In genomic region chr7:150979706-150980390, GRCh38 we compare ENCODE assay signal across 16 cellular contexts. TPM values are rescaled to one million over a fixed set of nuclear protein-coding genes. Genes with fewer than 3 reads are reported as not detected.
DNase-seq lines count a peak whose midpoint lies in the region; ATAC-seq and TF ChIP-seq lines count a peak whose summit lies in the region.
"Had no signal": no experiment of that assay in that cellular context is flagged by ENCODE, and none has a peak within 500 bp of the region (broad histone marks: within the 10 kb centered on the region; RNA-seq: fewer than 3 reads in every experiment).

No MANE protein-coding gene starts in this region.

- peaks cover 0 to 48% (median 16%) of the 10 kb centered on the region in 11 experiments; a peak in 15 of 22 replicates for H4K20me1 ChIP-seq in BLaER1 treated with 17β-estradiol and CSF1 and Interleukin-3, amounts not matched to agents 10 nM and 100 nM
- H4K20me1 ChIP-seq in neural progenitor cell (ENCODE audit: low read depth), result peaks cover 23% of the 10 kb centered on the region

- H3K4me1 ChIP-seq in BLaER1 treated with 17β-estradiol and CSF1 and Interleukin-3, amounts not matched to agents 10 nM and 100 nM, result peaks cover 17 to 53% (median 41%) of the 10 kb centered on the region in 10 experiments
- H3K4me1 ChIP-seq in heart left ventricle (peaks cover 0 to 43% (median 19%) of the 10 kb centered on the region in 12 donors), neural progenitor cell (peaks cover 42% of the 10 kb centered on the region)
- H3K4me1 ChIP-seq: colonic mucosa had no signal

- H2AFZ ChIP-seq in neural progenitor cell (replicated peaks), result no peak overlapping the region

- peak overlapping the region in 10 of 11 experiments; percentile 91 to 99 (median 98); a peak in 18 of 22 replicates for H3K4me2 ChIP-seq in BLaER1 treated with 17β-estradiol and CSF1 and Interleukin-3, amounts not matched to agents 10 nM and 100 nM
- H3K4me2 ChIP-seq in neural progenitor cell, result peak overlapping the region; percentile 81

- no peaks in the 10 kb centered on the region for H3K9me3 Mint-ChIP-seq in neural progenitor cell
- no peaks in the 10 kb centered on the region for H3K9me3 Mint-ChIP-seq in activated CD8-positive, alpha-beta T cell treated with anti-CD3 and anti-CD28 coated beads for 36 hours
- H3K9me3 Mint-ChIP-seq: activated naive CD4-positive, alpha-beta T cell treated with anti-CD3 and anti-CD28 coated beads, Interleukin-2, amount 10 ng/mL, durations not matched to agents 7 days and 5 days; T-cell had no signal

- no peaks in the 10 kb centered on the region for H3K9me3 ChIP-seq in BLaER1 treated with 17β-estradiol and CSF1 and Interleukin-3, amounts not matched to agents 10 nM and 100 nM (replicated peaks in 1 of 11)
- H3K9me3 ChIP-seq in heart left ventricle (no peaks in the 10 kb centered on the region), neural progenitor cell (ENCODE audit: low read depth) (no peaks in the 10 kb centered on the region)
- H3K9me3 ChIP-seq: colonic mucosa, right lobe of liver, upper lobe of left lung had no signal

- no peaks in the 10 kb centered on the region for H3K79me2 ChIP-seq in neural progenitor cell (ENCODE audit: low read depth)

- peaks cover 37% of the 10 kb centered on the region for H3K4me1 Mint-ChIP-seq in neural progenitor cell
- peaks cover 22% of the 10 kb centered on the region for H3K4me1 Mint-ChIP-seq in activated CD8-positive, alpha-beta T cell treated with anti-CD3 and anti-CD28 coated beads for 36 hours (ENCODE audit: low read depth)

- WGBS in heart left ventricle, 4 donors, result 37 to 45% (median 40%) methylated on average over 5 to 7 of the region's 7 CpGs

- no peaks in the 10 kb centered on the region for H3K36me3 Mint-ChIP-seq in neural progenitor cell
- no peaks in the 10 kb centered on the region for H3K36me3 Mint-ChIP-seq in activated CD8-positive, alpha-beta T cell treated with anti-CD3 and anti-CD28 coated beads for 36 hours (ENCODE audit: low read depth)
- H3K36me3 Mint-ChIP-seq: T-cell had no signal

- H3K27ac Mint-ChIP-seq in neural progenitor cell, result no peak overlapping the region
- no peak overlapping the region for H3K27ac Mint-ChIP-seq in activated CD8-positive, alpha-beta T cell treated with anti-CD3 and anti-CD28 coated beads for 36 hours
- H3K27ac Mint-ChIP-seq: activated naive CD4-positive, alpha-beta T cell treated with anti-CD3 and anti-CD28 coated beads, Interleukin-2, amount 10 ng/mL, durations not matched to agents 7 days and 5 days; T-cell had no signal

- POLR2A ChIA-PET in activated CD8-positive, alpha-beta T cell treated with anti-CD3 and anti-CD28 coated beads for 36 hours (lab: Charles Lee), result interaction anchor here (1.1 kb wide), 2 partner anchors 15 to 32 kb away, joined by 3 to 4 read pairs; no protein-coding TSS in a partner anchor

- H3K9ac ChIP-seq in BLaER1 treated with 17β-estradiol and CSF1 and Interleukin-3, amounts not matched to agents 10 nM and 100 nM, result no peak overlapping the region
- no peak overlapping the region for H3K9ac ChIP-seq in neural progenitor cell

- ATAC-seq in heart left ventricle (no peak), GM21390 (IDR thresholded peaks at IDR 0.05; ENCODE audit: unreplicated experiment) (no peak), HG03378 (IDR thresholded peaks at IDR 0.05; ENCODE audit: unreplicated experiment) (no peak)
- ATAC-seq in activated CD8-positive, alpha-beta T cell treated with anti-CD3 and anti-CD28 coated beads for 36 hours, result no peak

- peaks cover 36% of the 10 kb centered on the region for H3F3A ChIP-seq in neural progenitor cell (ENCODE audit: low read depth)

- H3K4me3 ChIP-seq in BLaER1 treated with 17β-estradiol and CSF1 and Interleukin-3, amounts not matched to agents 10 nM and 100 nM, result no peak overlapping the region; a peak in 1 of 20 replicates
- H3K4me3 ChIP-seq in heart left ventricle (no peak overlapping the region), neural progenitor cell (peak overlapping the region; percentile 47)
- H3K4me3 ChIP-seq: colonic mucosa, right lobe of liver had no signal

- peaks cover 28 to 82% (median 52%) of the 10 kb centered on the region in 11 experiments; a peak in 21 of 22 replicates for H3K27me3 ChIP-seq in BLaER1 treated with 17β-estradiol and CSF1 and Interleukin-3, amounts not matched to agents 10 nM and 100 nM
- H3K27me3 ChIP-seq in heart left ventricle (peaks cover 5 to 69% (median 13%) of the 10 kb centered on the region in 9 donors), neural progenitor cell (peaks cover 65% of the 10 kb centered on the region)

- DNase-seq in NCI-H69 (lab: John Stamatoyannopoulos, UW), result peak; percentile 41
- peak in 2 of 5 donors; percentile 32 to 55 for DNase-seq in heart left ventricle
- no peak for DNase-seq in neural progenitor cell (ENCODE audit: low spot score)
- DNase-seq in AML-193 (lab: John Stamatoyannopoulos, UW), result no peak
- no peak for DNase-seq in activated CD8-positive, alpha-beta T cell treated with anti-CD3 and anti-CD28 coated beads for 36 hours
- DNase-seq: colonic mucosa; GF-D8; NK-92 treated with Interleukin-12 subunit alpha and Interleukin-12 subunit beta, amount 100 ng/mL, for 24 hours had no signal

- no peak for TF ChIP-seq CTCF in heart left ventricle (IDR thresholded peaks at IDR 0.05)
- no peak for TF ChIP-seq CTCF in neural progenitor cell (IDR thresholded peaks at IDR 0.05)
- TF ChIP-seq CTCF in activated CD8-positive, alpha-beta T cell treated with anti-CD3 and anti-CD28 coated beads for 36 hours (IDR thresholded peaks at IDR 0.05), result no peak

- H3K27me3 Mint-ChIP-seq in neural progenitor cell (ENCODE audit: insufficient read depth, low read depth), result peaks cover 45% of the 10 kb centered on the region
- H3K27me3 Mint-ChIP-seq in activated CD8-positive, alpha-beta T cell treated with anti-CD3 and anti-CD28 coated beads for 36 hours, result peaks cover 60% of the 10 kb centered on the region

- no peak for TF ChIP-seq POLR2A in heart left ventricle (IDR thresholded peaks at IDR 0.05)

- CTCF ChIA-PET in activated CD8-positive, alpha-beta T cell treated with anti-CD3 and anti-CD28 coated beads for 36 hours (lab: Charles Lee), result interaction anchor here (0.8 to 2.1 kb wide), 10 partner anchors 9 to 264 kb away, joined by 3 to 12 read pairs (median 4); no protein-coding TSS in a partner anchor

- H3K4me3 Mint-ChIP-seq in neural progenitor cell, result peak overlapping the region; percentile 75
- H3K4me3 Mint-ChIP-seq in activated CD8-positive, alpha-beta T cell treated with anti-CD3 and anti-CD28 coated beads for 36 hours, result no peak overlapping the region
- H3K4me3 Mint-ChIP-seq: activated naive CD4-positive, alpha-beta T cell treated with anti-CD3 and anti-CD28 coated beads, Interleukin-2, amount 10 ng/mL, durations not matched to agents 7 days and 5 days had no signal

- no peaks in the 10 kb centered on the region for H3K36me3 ChIP-seq in BLaER1 treated with 17β-estradiol and CSF1 and Interleukin-3, amounts not matched to agents 10 nM and 100 nM
- H3K36me3 ChIP-seq in heart left ventricle, result no peaks in the 10 kb centered on the region
- H3K36me3 ChIP-seq in neural progenitor cell, result no peaks in the 10 kb centered on the region
- H3K36me3 ChIP-seq: colonic mucosa, right lobe of liver, upper lobe of left lung had no signal

- intact Hi-C loops in heart left ventricle (cut with DNase I), result loop anchor here in 4 of 10 donors (2.0 to 10.0 kb wide), 3 partner anchors 15 to 195 kb away; no protein-coding TSS in a partner anchor
- intact Hi-C loops in activated CD8-positive, alpha-beta T cell treated with anti-CD3 and anti-CD28 coated beads for 36 hours (cut with micrococcal nuclease), result loop anchor here (10.0 kb wide), 1 partner anchor 195 kb away; no protein-coding TSS in a partner anchor

- no peak overlapping the region for H3K27ac ChIP-seq in BLaER1 treated with 17β-estradiol and CSF1 and Interleukin-3, amounts not matched to agents 10 nM and 100 nM
- H3K27ac ChIP-seq in heart left ventricle, result peak overlapping the region in 9 of 12 donors; percentile 43 to 99 (median 70)
- H3K27ac ChIP-seq in neural progenitor cell, result no peak overlapping the region
- H3K27ac ChIP-seq: colonic mucosa, right lobe of liver, upper lobe of left lung had no signal

RNA-seq across cellular contexts. Expression of gene KCNH2, which starts 1.7 kb away (rescaled TPM):
- 100 to 1,000 TPM in 5 of 9 donors, 10 to 100 TPM in 4; 58.1 to 185 (median 104) TPM for total RNA-seq in heart left ventricle
- polyA plus RNA-seq in heart left ventricle, result 100 to 1,000 TPM in 1 of 2 donors, 10 to 100 TPM in 1; 59.8 to 154 TPM
- 2.6 and 11.1 TPM in 2 replicates for total RNA-seq in neural progenitor cell (ENCODE audit: low replicate concordance)
- total RNA-seq in activated CD8-positive, alpha-beta T cell treated with anti-CD3 and anti-CD28 coated beads for 36 hours, result under 1 TPM; 0.23 to 0.29 TPM
- total RNA-seq: lung microvascular endothelial cell had no signal

RNA-seq across cellular contexts. Expression of gene NOS3, which starts 11.0 kb away (rescaled TPM):
- total RNA-seq in heart left ventricle (10 to 100 TPM in 7 of 9 donors, 1 to 10 TPM in 2; 9.4 to 49.4 (median 17.3) TPM), neural progenitor cell (ENCODE audit: low replicate concordance) (1.3 and 11.0 TPM in 2 replicates)
- polyA plus RNA-seq in heart left ventricle, result 10 to 100 TPM in 1 of 2 donors, 1 to 10 TPM in 1; 8.9 to 20.5 TPM
- 1 to 10 TPM; 5.4 to 6.2 TPM for total RNA-seq in activated CD8-positive, alpha-beta T cell treated with anti-CD3 and anti-CD28 coated beads for 36 hours

RNA-seq across cellular contexts. Expression of gene ATG9B, which starts 44.4 kb away (rescaled TPM):
- total RNA-seq in heart left ventricle (1 to 10 TPM in 1 of 9 donors, under 1 TPM in 1, not detected in 7; 0.07 to 1.0 TPM), neural progenitor cell (ENCODE audit: low replicate concordance) (0.43 and 1.8 TPM in 2 replicates)
- polyA plus RNA-seq in heart left ventricle, result under 1 TPM; 0.26 to 0.38 TPM
- 10 to 100 TPM; 12.6 to 14.0 TPM for total RNA-seq in activated CD8-positive, alpha-beta T cell treated with anti-CD3 and anti-CD28 coated beads for 36 hours
- total RNA-seq: lung microvascular endothelial cell had no signal

RNA-seq across cellular contexts. Expression of gene ABCB8, which starts 48.4 kb away (rescaled TPM):
- 10 to 100 TPM; 13.6 to 34.5 (median 26.0) TPM for total RNA-seq in heart left ventricle
- 10 to 100 TPM; 20.9 to 29.0 TPM for polyA plus RNA-seq in heart left ventricle
- total RNA-seq in neural progenitor cell (ENCODE audit: low replicate concordance), result 7.9 and 19.9 TPM in 2 replicates
- 10 to 100 TPM; 41.4 to 47.5 TPM for total RNA-seq in activated CD8-positive, alpha-beta T cell treated with anti-CD3 and anti-CD28 coated beads for 36 hours

Comparison
In these comparisons a context has a peak if more than half of its experiments do, and no peak if none do; other contexts are left out.
1. H3K27ac ChIP-seq: peak in heart left ventricle (9 of 12); none in BLaER1 treated with 17β-estradiol and CSF1 and Interleukin-3, amounts not matched to agents 10 nM and 100 nM (0 of 11) and neural progenitor cell (single experiment).